Comparison of ENCODE assay signal across 17 cellular contexts in genomic region chr5:175860531-175861045, GRCh38. TPM values are rescaled to one million over a fixed set of nuclear protein-coding genes. Genes with fewer than 3 reads are reported as not detected.
A peak's percentile ranks its signal among the peaks of the same experiment; 100 is the strongest.
DNase-seq lines count a peak whose midpoint lies in the region; ATAC-seq, FAIRE-seq and TF ChIP-seq lines count a peak whose summit lies in the region.
"Had no signal": no experiment of that assay in that cellular context is flagged by ENCODE, and none has a peak within 500 bp of the region (broad histone marks: within the 10 kb centered on the region; RNA-seq: fewer than 3 reads in every experiment).

No MANE protein-coding gene starts in this region.

- H3K9me3 ChIP-seq in A673 (ENCODE audit: low read depth, low read length, poor library complexity, severe bottlenecking) (no peaks in the 10 kb centered on the region), endothelial cell of umbilical vein (replicated peaks; ENCODE audit: control insufficient read depth, insufficient read depth, low read length) (no peaks in the 10 kb centered on the region)
- peaks cover 0 to 11% (median 5%) of the 10 kb centered on the region in 11 experiments; a peak in 9 of 22 replicates for H3K9me3 ChIP-seq in BLaER1 treated with 17β-estradiol and CSF1 and Interleukin-3, amounts not matched to agents 10 nM and 100 nM (replicated peaks in 1 of 11)
- H3K9me3 ChIP-seq: HAP-1 had no signal

- FAIRE-seq in endothelial cell of umbilical vein (lab: Jason Lieb, UNC) = peak; percentile 57
- FAIRE-seq: A204.1, D721Med, GM12878, GM19239 had no signal

- dilution Hi-C loops in endothelial cell of umbilical vein (cut with MboI; ENCODE audit: extremely low pct_ligation_motif_present, low sequenced_read_pairs) = no loop called here

- H3K27me3 ChIP-seq in A673 (replicated peaks; ENCODE audit: insufficient read depth, low read depth, low read length, poor library complexity) (peaks cover 11% of the 10 kb centered on the region), endothelial cell of umbilical vein (ENCODE audit: control insufficient read depth in 2 of 2, insufficient read depth in 2 of 2, low read length in 2 of 2) (no peaks in the 10 kb centered on the region)
- no peaks in the 10 kb centered on the region for H3K27me3 ChIP-seq in BLaER1 treated with 17β-estradiol and CSF1 and Interleukin-3, amounts not matched to agents 10 nM and 100 nM

- H3K9ac ChIP-seq in BLaER1 treated with 17β-estradiol and CSF1 and Interleukin-3, amounts not matched to agents 10 nM and 100 nM = no peak overlapping the region
- no peak overlapping the region for H3K9ac ChIP-seq in endothelial cell of umbilical vein (replicated peaks; ENCODE audit: extremely low read depth, insufficient read depth, low read length)

- DNase-seq in A673 (ENCODE audit: low spot score) = peak; percentile 15
- DNase-seq in HEK293T (ENCODE audit: extremely low spot score) = no peak
- DNase-seq in endothelial cell of umbilical vein (ENCODE audit: low read depth, low spot score) = no peak
- no peak for DNase-seq in EL
- no peak for DNase-seq in activated CD4-positive, alpha-beta T cell treated with anti-CD3 and anti-CD28 coated beads, Interleukin-2, amount 50 U/mL, for 1 hour
- DNase-seq: CD4-positive, CD25-positive, alpha-beta regulatory T cell; CD8-positive, alpha-beta memory T cell had no signal

- H3K27ac ChIP-seq in A673 (ENCODE audit: low read depth, low read length, poor library complexity, severe bottlenecking) (no peak overlapping the region), endothelial cell of umbilical vein (ENCODE audit: insufficient read depth, low read depth, low read length) (no peak overlapping the region)
- H3K27ac ChIP-seq in BLaER1 treated with 17β-estradiol and CSF1 and Interleukin-3, amounts not matched to agents 10 nM and 100 nM = no peak overlapping the region

- CTCF ChIA-PET in A673 (lab: Charles Lee) (interaction anchor here (0.5 to 0.6 kb wide), 2 partner anchors 131 to 1039 kb away, joined by 3 to 4 read pairs; no protein-coding TSS in a partner anchor), HEK293T (lab: Yijun Ruan, JAX) (interaction anchor here (0.6 kb wide), 1 partner anchor 87 kb away, joined by 3 read pairs; no protein-coding TSS in a partner anchor), endothelial cell of umbilical vein (lab: Charles Lee) (no interaction called here)

- no peak overlapping the region for H2AFZ ChIP-seq in endothelial cell of umbilical vein (ENCODE audit: low read depth, low read length)

- no peaks in the 10 kb centered on the region for H3K79me2 ChIP-seq in endothelial cell of umbilical vein (ENCODE audit: control insufficient read depth, insufficient read depth, low read length)

- ATAC-seq in HG02981 (IDR thresholded peaks at IDR 0.05; ENCODE audit: unreplicated experiment) = no peak

- H3K4me2 ChIP-seq in BLaER1 treated with 17β-estradiol and CSF1 and Interleukin-3, amounts not matched to agents 10 nM and 100 nM = peak overlapping the region in 8 of 11 experiments; percentile 61 to 88 (median 72); a peak in 15 of 22 replicates
- H3K4me2 ChIP-seq in endothelial cell of umbilical vein (ENCODE audit: insufficient read depth, low read length) = no peak overlapping the region

- no peak overlapping the region for H3K4me3 ChIP-seq in A673 (ENCODE audit: low read depth, low read length, poor library complexity, severe bottlenecking)
- H3K4me3 ChIP-seq in BLaER1 treated with 17β-estradiol and CSF1 and Interleukin-3, amounts not matched to agents 10 nM and 100 nM = no peak overlapping the region
- no peak overlapping the region for H3K4me3 ChIP-seq in endothelial cell of umbilical vein (replicated peaks in 1 of 3; ENCODE audit: insufficient read depth in 1 of 3, low read depth in 1 of 3, low read length in 3 of 3)
- H3K4me3 ChIP-seq: GM12878, HAP-1 had no signal

- no peaks in the 10 kb centered on the region for H3K36me3 ChIP-seq in A673 (ENCODE audit: insufficient read depth, low read length, poor library complexity, severe bottlenecking)
- no peaks in the 10 kb centered on the region for H3K36me3 ChIP-seq in BLaER1 treated with 17β-estradiol and CSF1 and Interleukin-3, amounts not matched to agents 10 nM and 100 nM
- no peaks in the 10 kb centered on the region for H3K36me3 ChIP-seq in endothelial cell of umbilical vein (ENCODE audit: control insufficient read depth in 2 of 2, extremely low read depth in 1 of 2, insufficient read depth in 2 of 2, low read length in 2 of 2)
- H3K36me3 ChIP-seq: HAP-1 had no signal

- no peak for TF ChIP-seq POLR2A in endothelial cell of umbilical vein (IDR thresholded peaks at IDR 0.05; ENCODE audit: low read depth, low read length)

- BruUV-seq in A673 (replicated peaks; lab: Mats Ljungman, UMichigan) (no TSS peak), endothelial cell of umbilical vein (replicated peaks; lab: Mats Ljungman, UMichigan) (no TSS peak)

- H4K20me1 ChIP-seq in BLaER1 treated with 17β-estradiol and CSF1 and Interleukin-3, amounts not matched to agents 10 nM and 100 nM = no peaks in the 10 kb centered on the region
- no peaks in the 10 kb centered on the region for H4K20me1 ChIP-seq in endothelial cell of umbilical vein (replicated peaks; ENCODE audit: control insufficient read depth, extremely low read depth, insufficient read depth, low read length)

- H3K9me1 ChIP-seq in endothelial cell of umbilical vein (replicated peaks; ENCODE audit: control insufficient read depth, extremely low read depth, insufficient read depth, low read length) = no peaks in the 10 kb centered on the region

- H3K4me1 ChIP-seq in A673 (ENCODE audit: insufficient read depth, low read length, poor library complexity, severe bottlenecking) = no peaks in the 10 kb centered on the region
- H3K4me1 ChIP-seq in BLaER1 treated with 17β-estradiol and CSF1 and Interleukin-3, amounts not matched to agents 10 nM and 100 nM = peaks cover 35 to 48% (median 41%) of the 10 kb centered on the region in 10 experiments
- no peaks in the 10 kb centered on the region for H3K4me1 ChIP-seq in endothelial cell of umbilical vein (ENCODE audit: control insufficient read depth, extremely low read depth, insufficient read depth, low read length)
- H3K4me1 ChIP-seq: HAP-1 had no signal

- TF ChIP-seq CTCF in A673 (conservative IDR thresholded peaks at IDR 0.05; ENCODE audit: low read depth, low read length) (no peak), endothelial cell of umbilical vein (IDR thresholded peaks at IDR 0.05; ENCODE audit: extremely low read depth in 1 of 2, insufficient read depth in 1 of 2, low read depth in 1 of 2, low read length in 2 of 2) (no peak)

- POLR2A ChIA-PET in A673 (lab: Charles Lee; ENCODE audit: low non-redundant PET) (no interaction called here), HEK293T (lab: Yijun Ruan, JAX) (no interaction called here), endothelial cell of umbilical vein (lab: Charles Lee) (no interaction called here)

- intact Hi-C loops in A673 (cut with micrococcal nuclease; ENCODE audit: unreplicated experiment) = no loop called here
- intact Hi-C loops in endothelial cell of umbilical vein (cut with micrococcal nuclease) = no loop called here

TF ChIP-seq in HEK293T, 16 proteins besides CTCF, POLR2A, EP300 and RAD21:
- TF ChIP-seq ELF4 (IDR thresholded peaks at IDR 0.05) = no peak
- 0 out of 2 replicates have a peak, but pooled peaks have one; percentile 9 for TF ChIP-seq PKNOX1 (IDR thresholded peaks at IDR 0.05)

TF ChIP-seq in endothelial cell of umbilical vein, 7 proteins besides CTCF, POLR2A, EP300 and RAD21:
- no peak for TF ChIP-seq MYC (IDR thresholded peaks at IDR 0.05; ENCODE audit: low read depth, low read length)

RNA-seq across cellular contexts. Expression of gene CPLX2, which starts 10.8 kb away (rescaled TPM):
- total RNA-seq in A673 (2021) (0.15 and 0.19 TPM in 2 replicates), endothelial cell of umbilical vein (not detected in 2 replicates)
- not detected in 2 replicates for polyA plus RNA-seq in endothelial cell of umbilical vein
- polyA plus RNA-seq in endothelial cell of umbilical vein (2011; cell fraction: cytosol; rRNA removed) = not detected in 2 replicates
- not detected in 2 replicates for polyA plus RNA-seq in endothelial cell of umbilical vein (2011; cell fraction: nucleus; rRNA removed)
- not detected in 2 replicates for polyA plus RNA-seq in endothelial cell of umbilical vein (2012)
- not detected in 2 replicates for polyA minus RNA-seq in endothelial cell of umbilical vein
- polyA minus RNA-seq in endothelial cell of umbilical vein (2011; cell fraction: cytosol; rRNA and poly(A)+ RNA removed) = not detected
- polyA minus RNA-seq in endothelial cell of umbilical vein (2011; cell fraction: nucleus; rRNA and poly(A)+ RNA removed) = not detected in 2 replicates
- total RNA-seq: CD4-positive, CD25-positive, alpha-beta regulatory T cell; CD8-positive, alpha-beta memory T cell; G401; H4; HT-29 had no signal
- polyA plus RNA-seq: CD8-positive, alpha-beta memory T cell had no signal
